19 cellular contexts compared by ENCODE assay signal in the genomic region with DNA sequence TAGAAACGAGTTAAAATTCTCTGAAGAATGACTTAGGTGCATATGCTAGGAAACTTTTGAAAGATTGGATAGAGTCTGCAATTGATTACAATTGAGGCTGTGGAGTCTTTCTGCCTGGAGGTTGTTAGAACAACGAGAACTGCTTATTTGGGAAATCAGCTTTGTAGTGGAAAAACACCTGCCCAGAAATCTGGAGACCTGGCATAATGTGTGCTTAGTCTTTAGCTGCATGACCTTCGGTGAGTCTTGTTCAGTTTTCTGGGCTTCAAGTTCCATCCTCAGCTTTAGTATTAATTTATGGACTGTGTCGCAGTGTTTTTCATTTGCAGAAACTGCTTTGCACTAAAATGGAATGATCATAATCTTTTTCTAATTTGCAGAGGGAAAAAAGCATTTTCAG. TPM values are rescaled to one million over a fixed set of nuclear protein-coding genes. Genes with fewer than 3 reads are reported as not detected.
A peak's percentile ranks its signal among the peaks of the same experiment; 100 is the strongest.
DNase-seq lines count a peak whose midpoint lies in the region; ATAC-seq, FAIRE-seq and TF ChIP-seq lines count a peak whose summit lies in the region.
"Had no signal": no experiment of that assay in that cellular context is flagged by ENCODE, and none has a peak within 500 bp of the region (broad histone marks: within the 10 kb centered on the region; RNA-seq: fewer than 3 reads in every experiment).

No MANE protein-coding gene starts in this region.

- H3K27me3 Mint-ChIP-seq in activated T-cell treated with anti-CD3 and anti-CD28 coated beads, Interleukin-2, amount 50 U/mL, for 24 hours: no peaks in the 10 kb centered on the region
- no peaks in the 10 kb centered on the region for H3K27me3 Mint-ChIP-seq in activated T-cell treated with anti-CD3 and anti-CD28 coated beads, Interleukin-2, amount 50 U/mL, for 72 hours (ENCODE audit: low read depth)
- no peaks in the 10 kb centered on the region for H3K27me3 Mint-ChIP-seq in nephron (ENCODE audit: low read depth)

- no peaks in the 10 kb centered on the region for H3K9me3 ChIP-seq in HepG2 (ENCODE audit: low read length)
- no peaks in the 10 kb centered on the region for H3K9me3 ChIP-seq in right lobe of liver
- H3K9me3 ChIP-seq in left lung: no peaks in the 10 kb centered on the region

- intact Hi-C loops in HepG2 (cut with micrococcal nuclease; ENCODE audit: unreplicated experiment) (no loop called here), right lobe of liver (cut with DNase I) (no loop called here), left lung (cut with DNase I) (no loop called here)

- no peak for TF ChIP-seq EP300 in HepG2 (IDR thresholded peaks at IDR 0.05; ENCODE audit: low read depth in 2 of 2, low read length in 2 of 2)
- TF ChIP-seq EP300 in HepG2 (CRISPR knock-in tag; IDR thresholded peaks at IDR 0.05; ENCODE audit: borderline replicate concordance): no peak

- ATAC-seq in activated T-cell treated with anti-CD3 and anti-CD28 coated beads, Interleukin-2, amount 50 U/mL, for 72 hours (replicated peaks in 1 of 2): no peak
- ATAC-seq in HepG2 (no peak), right lobe of liver (no peak), left lung (no peak)

- peaks cover 75% of the 10 kb centered on the region for H3K4me1 Mint-ChIP-seq in activated T-cell treated with anti-CD3 and anti-CD28 coated beads, Interleukin-2, amount 50 U/mL, for 24 hours (ENCODE audit: low read depth)
- H3K4me1 Mint-ChIP-seq in activated T-cell treated with anti-CD3 and anti-CD28 coated beads, Interleukin-2, amount 50 U/mL, for 72 hours (ENCODE audit: low read depth): peaks cover 56% of the 10 kb centered on the region
- H3K4me1 Mint-ChIP-seq in nephron: peaks cover 65% of the 10 kb centered on the region

- no peak overlapping the region for H2AFZ ChIP-seq in HepG2 (ENCODE audit: low read length)

- peaks cover 85% of the 10 kb centered on the region for H3K4me1 ChIP-seq in HepG2 (ENCODE audit: insufficient read depth, low read length)
- H3K4me1 ChIP-seq in right lobe of liver: peaks cover 0 to 23% (median 7%) of the 10 kb centered on the region in 4 donors
- H3K4me1 ChIP-seq in left lung: peaks cover 12 to 52% of the 10 kb centered on the region in 2 donors

- TF ChIP-seq CTCF in HepG2 (CRISPR knock-in tag; IDR thresholded peaks at IDR 0.05) (no peak), right lobe of liver (IDR thresholded peaks at IDR 0.05) (no peak), nephron (IDR thresholded peaks at IDR 0.05; ENCODE audit: unreplicated experiment in 3 of 3) (no peak), left lung (IDR thresholded peaks at IDR 0.05) (no peak)

- H3K4me2 ChIP-seq in HepG2 (ENCODE audit: low read depth, low read length): no peak overlapping the region

- H3K27me3 ChIP-seq in HepG2 (ENCODE audit: control insufficient read depth in 1 of 2, insufficient read depth in 2 of 2, low read length in 2 of 2) (no peaks in the 10 kb centered on the region), right lobe of liver (no peaks in the 10 kb centered on the region), left lung (no peaks in the 10 kb centered on the region)

- no peaks in the 10 kb centered on the region for H4K20me1 ChIP-seq in HepG2 (ENCODE audit: insufficient read depth, low read length)

- in situ Hi-C loops in HepG2 (cut with HindIII; ENCODE audit: extremely low pct_ligation_motif_present, low pct_unique_long_range_greater_than_20kb): no loop called here

- FAIRE-seq in HepG2 (lab: Jason Lieb, UNC): no peak
- FAIRE-seq: GM12891, GM18507, HTR-8/SVneo had no signal

- no peaks in the 10 kb centered on the region for H3K9me3 Mint-ChIP-seq in activated T-cell treated with anti-CD3 and anti-CD28 coated beads, Interleukin-2, amount 50 U/mL, for 24 hours
- H3K9me3 Mint-ChIP-seq in activated T-cell treated with anti-CD3 and anti-CD28 coated beads, Interleukin-2, amount 50 U/mL, for 72 hours: no peaks in the 10 kb centered on the region
- H3K9me3 Mint-ChIP-seq in nephron: no peaks in the 10 kb centered on the region

- no peak for TF ChIP-seq POLR2A in HepG2 (IDR thresholded peaks at IDR 0.05; ENCODE audit: insufficient read depth in 1 of 2, low read depth in 2 of 2, low read length in 2 of 2)
- TF ChIP-seq POLR2A in right lobe of liver (IDR thresholded peaks at IDR 0.05): no peak

- H3K4me3 ChIP-seq in HepG2 (replicated peaks in 1 of 3; ENCODE audit: insufficient read depth in 1 of 3, low read depth in 2 of 3, low read length in 3 of 3) (no peak overlapping the region), right lobe of liver (no peak overlapping the region), left lung (no peak overlapping the region)

- H3K79me2 ChIP-seq in HepG2 (ENCODE audit: insufficient read depth, low read length): peaks cover 92% of the 10 kb centered on the region

- H3K4me3 Mint-ChIP-seq in activated T-cell treated with anti-CD3 and anti-CD28 coated beads, Interleukin-2, amount 50 U/mL, for 24 hours: no peak overlapping the region
- H3K4me3 Mint-ChIP-seq in activated T-cell treated with anti-CD3 and anti-CD28 coated beads, Interleukin-2, amount 50 U/mL, for 72 hours: no peak overlapping the region
- no peak overlapping the region for H3K4me3 Mint-ChIP-seq in nephron

- H3K27ac Mint-ChIP-seq in activated T-cell treated with anti-CD3 and anti-CD28 coated beads, Interleukin-2, amount 50 U/mL, for 24 hours: peak overlapping the region; percentile 42
- no peak overlapping the region for H3K27ac Mint-ChIP-seq in activated T-cell treated with anti-CD3 and anti-CD28 coated beads, Interleukin-2, amount 50 U/mL, for 72 hours
- H3K27ac Mint-ChIP-seq in nephron: peak overlapping the region; percentile 18 to 85 (median 56)

- BruUV-seq in HepG2 (replicated peaks; lab: Mats Ljungman, UMichigan): no TSS peak

- DNase-seq in activated T-cell treated with anti-CD3 and anti-CD28 coated beads, Interleukin-2, amount 50 U/mL, for 24 hours: no peak
- no peak for DNase-seq in activated T-cell treated with anti-CD3 and anti-CD28 coated beads, Interleukin-2, amount 50 U/mL, for 72 hours
- DNase-seq in HepG2 (ENCODE audit: low spot score) (no peak), right lobe of liver (no peak), iPS-NIHi7 (ENCODE audit: extremely low spot score) (no peak), HPDE6-E6E7 (ENCODE audit: extremely low spot score) (no peak), left lung (no peak)
- DNase-seq: COR-L47; HCEC 1CT; MV-4-11; NCI-H1417; NCI-H1930; NCI-H526 treated with DMSO at 0.1 percent for 48 hours; NK-92 treated with Interleukin-12 subunit alpha and Interleukin-12 subunit beta, amount 100 ng/mL, for 24 hours; RPMI8226 had no signal

- CTCF ChIA-PET in HepG2 (lab: Yijun Ruan, JAX; ENCODE audit: low intra/inter-chr PET ratio, low total read pairs): no interaction called here

- H3K9ac ChIP-seq in HepG2 (ENCODE audit: insufficient read depth, low read depth, low read length): no peak overlapping the region

- H3K36me3 ChIP-seq in HepG2 (replicated peaks in 1 of 2; ENCODE audit: control insufficient read depth in 1 of 2, insufficient read depth in 2 of 2, low read length in 2 of 2) (no peaks in the 10 kb centered on the region), right lobe of liver (no peaks in the 10 kb centered on the region), left lung (no peaks in the 10 kb centered on the region)

- no peaks in the 10 kb centered on the region for H3K36me3 Mint-ChIP-seq in activated T-cell treated with anti-CD3 and anti-CD28 coated beads, Interleukin-2, amount 50 U/mL, for 24 hours (ENCODE audit: low read depth)
- H3K36me3 Mint-ChIP-seq in activated T-cell treated with anti-CD3 and anti-CD28 coated beads, Interleukin-2, amount 50 U/mL, for 72 hours (ENCODE audit: insufficient read depth in 2 of 2): no peaks in the 10 kb centered on the region
- peaks cover 9% of the 10 kb centered on the region for H3K36me3 Mint-ChIP-seq in nephron (ENCODE audit: low read depth)

- no peak for TF ChIP-seq RAD21 in HepG2 (CRISPR knock-in tag; IDR thresholded peaks at IDR 0.05)

- H3K27ac ChIP-seq in HepG2 (ENCODE audit: extremely low read length, insufficient read depth, low read length) (peak overlapping the region; percentile 46), right lobe of liver (no peak overlapping the region), left lung (no peak overlapping the region)

- POLR2A ChIA-PET in HepG2 (lab: Yijun Ruan, JAX): no interaction called here

- WGBS in HepG2 (ENCODE audit: low lambda C conversion rate): 84% methylated on average over 4 of the region's 4 CpGs
- 85% methylated on average over 4 of the region's 4 CpGs for WGBS in right lobe of liver (ENCODE audit: insufficient coverage, low coverage, low lambda C conversion rate, missing lambda C conversion rate)

TF ChIP-seq in HepG2, 621 proteins besides CTCF, POLR2A, EP300 and RAD21 (continues in another document):
- TF ChIP-seq NFYB (CRISPR knock-in tag; IDR thresholded peaks at IDR 0.05) (no peak), TBX2 (CRISPR knock-in tag; IDR thresholded peaks at IDR 0.05; ENCODE audit: borderline replicate concordance) (no peak), SOX6 (IDR thresholded peaks at IDR 0.05) (no peak), SOX6 (CRISPR knock-in tag; IDR thresholded peaks at IDR 0.05) (no peak)

RNA-seq across cellular contexts. Expression of a gene that starts 31.7 kb away (rescaled TPM):
- total RNA-seq in activated T-cell treated with anti-CD3 and anti-CD28 coated beads, Interleukin-2, amount 50 U/mL, for 72 hours: 10 to 100 TPM; 54.1 to 78.6 TPM
- total RNA-seq in HepG2 (2016; rRNA removed; fragmentation: Illumina TruSeq; extraction: Trizol) (54.7 and 63.6 TPM in 2 replicates), right lobe of liver (10 to 100 TPM; 22.4 to 49.2 (median 41.4) TPM), left lung (10 to 100 TPM; 60.9 to 68.1 TPM)
- 18.1 and 25.9 TPM in 2 replicates for total RNA-seq in HepG2 (2016; cell fraction: cytosol; rRNA removed; fragmentation: Illumina TruSeq; extraction: Trizol; ENCODE audit: low read depth)
- total RNA-seq in HepG2 (2016; cell fraction: insoluble cytoplasmic fraction; rRNA removed; fragmentation: Illumina TruSeq; extraction: Trizol): 53.9 and 58.9 TPM in 2 replicates
- 49.7 and 54.2 TPM in 2 replicates for total RNA-seq in HepG2 (2016; cell fraction: membrane; rRNA removed; fragmentation: Illumina TruSeq; extraction: Trizol)
- 31.8 and 32.4 TPM in 2 replicates for total RNA-seq in HepG2 (2016; cell fraction: nucleus; rRNA removed; fragmentation: Illumina TruSeq; extraction: Trizol)
- polyA plus RNA-seq in HepG2 (2011; rRNA removed): 46.4 and 48.2 TPM in 2 replicates
- 27.7 and 34.1 TPM in 2 replicates for polyA plus RNA-seq in HepG2 (2011; cell fraction: cytosol; rRNA removed)
- 12.4 and 14.5 TPM in 2 replicates for polyA plus RNA-seq in HepG2 (2011; cell fraction: nucleus; rRNA removed)
- 49.5 and 71.9 TPM in 2 replicates for polyA plus RNA-seq in HepG2 (2012)
- 25.8 and 27.0 TPM in 2 replicates for polyA plus RNA-seq in HepG2 (2016; cell fraction: cytosol; fragmentation: Illumina TruSeq; extraction: Trizol; ENCODE audit: low read depth)
- polyA plus RNA-seq in HepG2 (2016; cell fraction: insoluble cytoplasmic fraction; fragmentation: Illumina TruSeq; extraction: Trizol; ENCODE audit: low read depth): 74.5 and 85.3 TPM in 2 replicates
- 59.1 and 60.1 TPM in 2 replicates for polyA plus RNA-seq in HepG2 (2016; cell fraction: membrane; fragmentation: Illumina TruSeq; extraction: Trizol; ENCODE audit: low read depth)
- 48.6 and 48.7 TPM in 2 replicates for polyA plus RNA-seq in HepG2 (2016; cell fraction: nucleus; fragmentation: Illumina TruSeq; extraction: Trizol; ENCODE audit: insufficient read depth, low read depth)
- 42.9 and 44.3 TPM in 2 replicates for polyA minus RNA-seq in HepG2 (2011; rRNA and poly(A)+ RNA removed; ENCODE audit: low replicate concordance)
- 25.1 and 33.3 TPM in 2 replicates for polyA minus RNA-seq in HepG2 (2011; cell fraction: cytosol; rRNA and poly(A)+ RNA removed)
- polyA minus RNA-seq in HepG2 (2011; cell fraction: nucleus; rRNA and poly(A)+ RNA removed): 27.3 and 40.3 TPM in 2 replicates
